18 cellular contexts compared by ENCODE assay signal in the genomic region with DNA sequence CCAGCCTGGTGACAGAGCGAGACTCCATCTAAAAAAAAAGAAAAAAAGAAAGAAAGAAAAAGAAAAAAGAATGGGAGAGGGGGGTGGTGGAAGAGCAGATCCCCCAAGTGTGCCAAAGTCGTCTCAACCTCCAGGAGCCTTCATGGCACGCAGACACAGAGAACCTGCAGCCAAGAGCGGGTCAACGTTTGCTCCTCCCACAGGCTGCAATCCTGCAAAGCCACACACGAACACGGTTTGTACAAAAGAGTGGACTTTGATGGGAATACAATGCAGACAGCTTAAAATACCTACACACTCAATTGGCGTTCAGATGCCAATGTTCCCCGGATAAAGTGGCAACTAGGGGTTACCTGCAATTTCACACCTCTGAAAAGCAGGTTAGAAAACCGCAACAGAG. TPM values are rescaled to one million over a fixed set of nuclear protein-coding genes. Genes with fewer than 3 reads are reported as not detected.
DNase-seq lines count a peak whose midpoint lies in the region; ATAC-seq, FAIRE-seq and TF ChIP-seq lines count a peak whose summit lies in the region.
"Had no signal": no experiment of that assay in that cellular context is flagged by ENCODE, and none has a peak within 500 bp of the region (broad histone marks: within the 10 kb centered on the region; RNA-seq: fewer than 3 reads in every experiment).

No MANE protein-coding gene starts in this region.

- H3F3A ChIP-seq in PC-9 (ENCODE audit: insufficient read depth, low read depth), result peaks cover 11% of the 10 kb centered on the region; the same call in 1 of the 2 replicates

- no peaks in the 10 kb centered on the region for H3K23me2 ChIP-seq in H9 (ENCODE audit: insufficient read length, low read depth, low read length, poor library complexity, severe bottlenecking)

- TF ChIP-seq EP300 in HepG2 (IDR thresholded peaks at IDR 0.05; ENCODE audit: low read depth in 2 of 2, low read length in 2 of 2) (no peak), HepG2 (CRISPR knock-in tag; IDR thresholded peaks at IDR 0.05; ENCODE audit: borderline replicate concordance) (no peak)

- WGBS in H9 (ENCODE audit: extremely low coverage, insufficient read length, low lambda C conversion rate), result no CpG with 5 or more reads among the region's 10 CpGs
- 87% methylated on average over 10 of the region's 10 CpGs for WGBS in HepG2 (ENCODE audit: low lambda C conversion rate)

- CTCF ChIA-PET in PC-9 (lab: Charles Lee) (no interaction called here), HepG2 (lab: Yijun Ruan, JAX; ENCODE audit: low intra/inter-chr PET ratio, low total read pairs) (no interaction called here)

- H3K27ac ChIP-seq in H9 (ENCODE audit: insufficient read length, low read depth, low read length) (no peak overlapping the region), PC-9 (no peak overlapping the region), HepG2 (ENCODE audit: extremely low read length, insufficient read depth, low read length) (no peak overlapping the region)

- H3K9ac ChIP-seq in H9 (ENCODE audit: extremely low read depth, insufficient read length, low read length) (no peak overlapping the region), HepG2 (ENCODE audit: insufficient read depth, low read depth, low read length) (no peak overlapping the region)

- H3K79me1 ChIP-seq in H9 (ENCODE audit: insufficient read depth, low read depth, low read length, poor library complexity, severe bottlenecking), result no peaks in the 10 kb centered on the region

- TF ChIP-seq CTCF in H9 (conservative IDR thresholded peaks at IDR 0.05) (no peak), PC-9 (conservative IDR thresholded peaks at IDR 0.05) (no peak), HepG2 (CRISPR knock-in tag; IDR thresholded peaks at IDR 0.05) (no peak), progenitor cell of endocrine pancreas (IDR thresholded peaks at IDR 0.05; ENCODE audit: unreplicated experiment) (no peak)

- H3K14ac ChIP-seq in H9 (ENCODE audit: insufficient read depth, low read length), result no peak overlapping the region

- no peak overlapping the region for H3T11ph ChIP-seq in H9 (ENCODE audit: low read length)

- intact Hi-C loops in PC-9 (cut with micrococcal nuclease; ENCODE audit: unreplicated experiment) (no loop called here), HepG2 (cut with micrococcal nuclease; ENCODE audit: unreplicated experiment) (no loop called here)

- in situ Hi-C loops in HepG2 (cut with HindIII; ENCODE audit: extremely low pct_ligation_motif_present, low pct_unique_long_range_greater_than_20kb), result no loop called here

- H4K8ac ChIP-seq in H9 (replicated peaks; ENCODE audit: insufficient read length, low read depth, low read length), result no peak overlapping the region

- no peaks in the 10 kb centered on the region; a peak in 2 of 7 replicates for H3K36me3 Mint-ChIP-seq in H9 (ENCODE audit: insufficient read depth in 1 of 3, low read depth in 3 of 3)
- H3K36me3 Mint-ChIP-seq in progenitor cell of endocrine pancreas (ENCODE audit: insufficient read depth), result peaks cover 4% of the 10 kb centered on the region

- no peak overlapping the region for H3K56ac ChIP-seq in H9 (ENCODE audit: insufficient read length, low read depth, low read length)

- H3K4me1 ChIP-seq in H9 (ENCODE audit: insufficient read depth, low read length) (0 out of 2 replicates have a peak, but pooled peaks cover 9% of the 10 kb centered on the region), PC-9 (replicated peaks; ENCODE audit: insufficient read depth) (no peaks in the 10 kb centered on the region), HepG2 (ENCODE audit: insufficient read depth, low read length) (no peaks in the 10 kb centered on the region)

- no peaks in the 10 kb centered on the region for H3K9me3 ChIP-seq in H9 (ENCODE audit: control insufficient read depth, low read depth, low read length)
- no peaks in the 10 kb centered on the region for H3K9me3 ChIP-seq in PC-9 (ENCODE audit: insufficient read depth, low read depth)
- no peaks in the 10 kb centered on the region for H3K9me3 ChIP-seq in HepG2 (ENCODE audit: low read length)
- H3K9me3 ChIP-seq: HAP-1 had no signal

- no peak overlapping the region for H2BK20ac ChIP-seq in H9 (ENCODE audit: low read depth, low read length, poor library complexity, severe bottlenecking)

- no peak overlapping the region for H2BK12ac ChIP-seq in H9 (ENCODE audit: insufficient read length, low read depth, low read length)

- no peak overlapping the region for H3K4me3 ChIP-seq in PC-9
- H3K4me3 ChIP-seq in HepG2 (replicated peaks in 1 of 3; ENCODE audit: insufficient read depth in 1 of 3, low read depth in 2 of 3, low read length in 3 of 3), result no peak overlapping the region
- H3K4me3 ChIP-seq: HAP-1 had no signal

- TSS peak; percentile 4 for BruUV-seq in PC-9 (replicated peaks; lab: Mats Ljungman, UMichigan)
- no TSS peak for BruUV-seq in HepG2 (replicated peaks; lab: Mats Ljungman, UMichigan)

- H3K36me3 ChIP-seq in PC-9 (ENCODE audit: low read depth) (0 out of 2 replicates have a peak, but pooled peaks cover under 1% of the 10 kb centered on the region), HepG2 (replicated peaks in 1 of 2; ENCODE audit: control insufficient read depth in 1 of 2, insufficient read depth in 2 of 2, low read length in 2 of 2) (peaks cover 0 to 5% of the 10 kb centered on the region in 2 experiments; a peak in 2 of 5 replicates)
- H3K36me3 ChIP-seq: HAP-1 had no signal

- H2AFZ ChIP-seq in H9 (ENCODE audit: low read length) (no peak overlapping the region), PC-9 (no peak overlapping the region), HepG2 (ENCODE audit: low read length) (no peak overlapping the region)

- H3K9me3 Mint-ChIP-seq in H9, result no peaks in the 10 kb centered on the region; a peak in 1 of 5 replicates
- no peaks in the 10 kb centered on the region for H3K9me3 Mint-ChIP-seq in progenitor cell of endocrine pancreas (ENCODE audit: low read depth)
- H3K9me3 Mint-ChIP-seq: CD14-positive monocyte had no signal

- no peaks in the 10 kb centered on the region for H3K9me2 ChIP-seq in PC-9 (ENCODE audit: insufficient read depth)

- H3K27me3 Mint-ChIP-seq in H9 (ENCODE audit: low read depth) (no peaks in the 10 kb centered on the region), progenitor cell of endocrine pancreas (no peaks in the 10 kb centered on the region)

- TF ChIP-seq POLR2A in HepG2 (IDR thresholded peaks at IDR 0.05; ENCODE audit: insufficient read depth in 1 of 2, low read depth in 2 of 2, low read length in 2 of 2), result no peak

- no peak for FAIRE-seq in HepG2 (lab: Jason Lieb, UNC)

- H3K27me3 ChIP-seq in H9 (ENCODE audit: insufficient read depth, low read length) (no peaks in the 10 kb centered on the region), PC-9 (ENCODE audit: insufficient read depth, low read depth) (no peaks in the 10 kb centered on the region), HepG2 (ENCODE audit: control insufficient read depth in 1 of 2, insufficient read depth in 2 of 2, low read length in 2 of 2) (no peaks in the 10 kb centered on the region)

- no peak overlapping the region for H2BK120ac ChIP-seq in H9 (ENCODE audit: low read depth, low read length, poor library complexity, severe bottlenecking)

- H3K27ac Mint-ChIP-seq in H9 (peak overlapping the region; percentile 41 to 54 (median 43); a peak in 4 of 7 replicates), progenitor cell of endocrine pancreas (peak overlapping the region; percentile 65)
- H3K27ac Mint-ChIP-seq: CD14-positive monocyte had no signal

- peak; percentile 5; the same call in 2 of the 3 replicates for ATAC-seq in HepG2

- no peak for TF ChIP-seq RAD21 in HepG2 (CRISPR knock-in tag; IDR thresholded peaks at IDR 0.05)

- H3K79me2 ChIP-seq in H9 (ENCODE audit: insufficient read depth, low read length) (no peaks in the 10 kb centered on the region), PC-9 (ENCODE audit: low read depth) (no peaks in the 10 kb centered on the region), HepG2 (ENCODE audit: insufficient read depth, low read length) (no peaks in the 10 kb centered on the region)

- H4K20me1 ChIP-seq in H9 (ENCODE audit: control insufficient read depth, insufficient read depth, insufficient read length) (no peaks in the 10 kb centered on the region), PC-9 (ENCODE audit: insufficient read depth) (no peaks in the 10 kb centered on the region), HepG2 (ENCODE audit: insufficient read depth, low read length) (no peaks in the 10 kb centered on the region)

- no peak overlapping the region for H3K18ac ChIP-seq in H9 (ENCODE audit: insufficient read length, low read depth, low read length)

- no peak overlapping the region for H2AK5ac ChIP-seq in H9 (ENCODE audit: insufficient read length, low read length)

- H4K5ac ChIP-seq in H9 (ENCODE audit: insufficient read length, low read depth, low read length), result no peak overlapping the region

- H3K4me1 Mint-ChIP-seq in H9, result peaks cover 41 to 45% of the 10 kb centered on the region in 2 experiments
- peaks cover 24% of the 10 kb centered on the region for H3K4me1 Mint-ChIP-seq in progenitor cell of endocrine pancreas (ENCODE audit: low read depth)

- no peak overlapping the region for H2BK5ac ChIP-seq in H9 (ENCODE audit: insufficient read length, low read length)

- H3K23ac ChIP-seq in H9 (ENCODE audit: insufficient read length, low read depth, low read length), result no peak overlapping the region

- no peak overlapping the region for H2BK15ac ChIP-seq in H9 (ENCODE audit: low read depth, low read length)

- no peak overlapping the region for H3K4ac ChIP-seq in H9 (ENCODE audit: low read depth, low read length)

- H3K4me3 Mint-ChIP-seq in H9, result no peak overlapping the region
- H3K4me3 Mint-ChIP-seq in progenitor cell of endocrine pancreas (ENCODE audit: low read depth), result no peak overlapping the region
- H3K4me3 Mint-ChIP-seq: CD14-positive monocyte had no signal

- no peak for DNase-seq in H9
- no peak for DNase-seq in PC-9
- no peak for DNase-seq in HepG2 (ENCODE audit: low spot score)
- DNase-seq in progenitor cell of endocrine pancreas (ENCODE audit: low spot score, unreplicated experiment), result no peak
- DNase-seq in activated CD4-positive, alpha-beta T cell treated with anti-CD3 and anti-CD28 coated beads for 4 hours, result no peak
- DNase-seq in hepatic stellate cell (ENCODE audit: low spot score), result no peak
- DNase-seq in occipital lobe (lab: John Stamatoyannopoulos, UW), result no peak
- DNase-seq: AML-193, COR-L47, NCI-H2029, NCI-H2171 treated with DMSO at 0.1 percent for 48 hours, NCI-H446 treated with DMSO at 0.1 percent for 48 hours, NCI-H748 treated with DMSO at 0.1 percent for 48 hours, OCI-M1, RPMI8226, SIG-M5 had no signal

- POLR2A ChIA-PET in PC-9 (lab: Charles Lee; ENCODE audit: unreplicated experiment) (no interaction called here), HepG2 (lab: Yijun Ruan, JAX) (no interaction called here)

- no peak overlapping the region for H4K91ac ChIP-seq in H9 (ENCODE audit: insufficient read length, low read depth, low read length)

- no peak overlapping the region for H3K4me2 ChIP-seq in H9 (ENCODE audit: insufficient read depth, insufficient read length, low read length)
- no peak overlapping the region for H3K4me2 ChIP-seq in PC-9
- H3K4me2 ChIP-seq in HepG2 (ENCODE audit: low read depth, low read length), result no peak overlapping the region

RNA-seq across cellular contexts. Expression of a gene that starts 29.4 kb away (rescaled TPM):
- 159 and 160 TPM in 2 replicates for total RNA-seq in H9 (2021)
- 154 and 155 TPM in 2 replicates for total RNA-seq in PC-9 (2021)
- total RNA-seq in HepG2 (2016; rRNA removed; fragmentation: Illumina TruSeq; extraction: Trizol), result 59.6 and 108 TPM in 2 replicates
- 10.2 and 11.9 TPM in 2 replicates for total RNA-seq in HepG2 (2016; cell fraction: cytosol; rRNA removed; fragmentation: Illumina TruSeq; extraction: Trizol; ENCODE audit: low read depth)
- total RNA-seq in HepG2 (2016; cell fraction: insoluble cytoplasmic fraction; rRNA removed; fragmentation: Illumina TruSeq; extraction: Trizol), result 59.3 and 98.0 TPM in 2 replicates
- total RNA-seq in HepG2 (2016; cell fraction: membrane; rRNA removed; fragmentation: Illumina TruSeq; extraction: Trizol), result 24.2 and 38.1 TPM in 2 replicates
- 241 and 262 TPM in 2 replicates for total RNA-seq in HepG2 (2016; cell fraction: nucleus; rRNA removed; fragmentation: Illumina TruSeq; extraction: Trizol)
- polyA plus RNA-seq in HepG2 (2011; rRNA removed), result 102 and 115 TPM in 2 replicates
- 39.3 and 39.6 TPM in 2 replicates for polyA plus RNA-seq in HepG2 (2011; cell fraction: cytosol; rRNA removed)
- polyA plus RNA-seq in HepG2 (2011; cell fraction: nucleus; rRNA removed), result 243 and 276 TPM in 2 replicates
- polyA plus RNA-seq in HepG2 (2012), result 63.9 and 67.7 TPM in 2 replicates
- polyA plus RNA-seq in HepG2 (2016; cell fraction: cytosol; fragmentation: Illumina TruSeq; extraction: Trizol; ENCODE audit: low read depth), result 5.5 and 5.7 TPM in 2 replicates
- 41.1 and 41.5 TPM in 2 replicates for polyA plus RNA-seq in HepG2 (2016; cell fraction: insoluble cytoplasmic fraction; fragmentation: Illumina TruSeq; extraction: Trizol; ENCODE audit: low read depth)
- 14.4 and 23.2 TPM in 2 replicates for polyA plus RNA-seq in HepG2 (2016; cell fraction: membrane; fragmentation: Illumina TruSeq; extraction: Trizol; ENCODE audit: low read depth)
- 283 and 324 TPM in 2 replicates for polyA plus RNA-seq in HepG2 (2016; cell fraction: nucleus; fragmentation: Illumina TruSeq; extraction: Trizol; ENCODE audit: insufficient read depth, low read depth)
- polyA minus RNA-seq in HepG2 (2011; rRNA and poly(A)+ RNA removed; ENCODE audit: low replicate concordance), result 88.1 and 160 TPM in 2 replicates
- 46.2 and 49.6 TPM in 2 replicates for polyA minus RNA-seq in HepG2 (2011; cell fraction: cytosol; rRNA and poly(A)+ RNA removed)
- 521 and 529 TPM in 2 replicates for polyA minus RNA-seq in HepG2 (2011; cell fraction: nucleus; rRNA and poly(A)+ RNA removed)
- 228 and 235 TPM in 2 replicates for total RNA-seq in progenitor cell of endocrine pancreas
- total RNA-seq in occipital lobe, result 195 TPM
